ENCODE assay signal across 8 cellular contexts in genomic region chr5:129771058-129771838, GRCh38. TPM values are rescaled to one million over a fixed set of nuclear protein-coding genes. Genes with fewer than 3 reads are reported as not detected.
DNase-seq lines count a peak whose midpoint lies in the region; ATAC-seq and TF ChIP-seq lines count a peak whose summit lies in the region.

No MANE protein-coding gene starts in this region.

- H2AFZ ChIP-seq in OCI-LY7 (ENCODE audit: low read length): peak overlapping the region; percentile 35; the same call in 1 of the 2 replicates

- H3K27me3 Mint-ChIP-seq in Caco-2 (ENCODE audit: insufficient read depth, unreplicated experiment): peaks cover 2% of the 10 kb centered on the region

- no peak overlapping the region for H3K4me3 ChIP-seq in Caco-2 (ENCODE audit: low read depth, low read length)
- H3K4me3 ChIP-seq in OCI-LY7 (ENCODE audit: low read depth, low read length, poor library complexity, severe bottlenecking): no peak overlapping the region

- no peaks in the 10 kb centered on the region for H3K4me1 Mint-ChIP-seq in Caco-2 (ENCODE audit: low read depth, unreplicated experiment)

- BruUV-seq in Caco-2 (replicated peaks; lab: Mats Ljungman, UMichigan) (no TSS peak), OCI-LY7 (replicated peaks; lab: Mats Ljungman, UMichigan) (no TSS peak)

- no peak overlapping the region for H3K4me3 Mint-ChIP-seq in Caco-2 (ENCODE audit: unreplicated experiment)

- TF ChIP-seq CTCF in Caco-2 (IDR thresholded peaks at IDR 0.05; ENCODE audit: insufficient read depth in 1 of 2, low read depth in 1 of 2, low read length in 1 of 2, severe bottlenecking in 1 of 2, unreplicated experiment in 1 of 2) (peak; percentile 72 to 83), OCI-LY7 (conservative IDR thresholded peaks at IDR 0.05; ENCODE audit: low read length) (peak; percentile 84)

- H3K4me2 ChIP-seq in OCI-LY7 (ENCODE audit: low read length): no peak overlapping the region

- POLR2A ChIA-PET in Caco-2 (lab: Charles Lee): no interaction called here
- POLR2A ChIA-PET in OCI-LY7 (lab: Charles Lee): interaction anchor here (1.0 kb wide), 1 partner anchor 138 kb away, joined by 3 read pairs; no protein-coding TSS in a partner anchor

- H3K36me3 Mint-ChIP-seq in Caco-2 (ENCODE audit: insufficient read depth, unreplicated experiment): no peaks in the 10 kb centered on the region

- H3K9me3 ChIP-seq in Caco-2: no peaks in the 10 kb centered on the region
- no peaks in the 10 kb centered on the region for H3K9me3 ChIP-seq in OCI-LY7 (ENCODE audit: low read length)

- DNase-seq in Caco-2 (peak; percentile 63 to 66), OCI-LY7 (ENCODE audit: low spot score) (peak; percentile 53), glomerular endothelial cell (ENCODE audit: extremely low read depth, low read depth, low spot score) (peak; percentile 33), renal cortical epithelial cell (ENCODE audit: low read depth) (peak; percentile 56), KG1 (lab: John Stamatoyannopoulos, UW) (no peak)
- peak; percentile 11 for DNase-seq in activated gamma-delta T cell treated with anti-CD3 and anti-CD28 coated beads, Interleukin-2, amount 50 U/mL, for 16 hours (ENCODE audit: low read depth)

- no peaks in the 10 kb centered on the region for H3K27me3 ChIP-seq in Caco-2 (replicated peaks; ENCODE audit: control insufficient read depth, insufficient read depth, low read length)

- no peaks in the 10 kb centered on the region for H3K79me2 ChIP-seq in OCI-LY7 (ENCODE audit: insufficient read depth, low read depth, low read length)

- no peaks in the 10 kb centered on the region for H3K9me2 ChIP-seq in OCI-LY7 (ENCODE audit: insufficient read depth, low read length)

- H3K4me1 ChIP-seq in Caco-2 (no peaks in the 10 kb centered on the region), OCI-LY7 (ENCODE audit: insufficient read depth, low read length, poor library complexity, severe bottlenecking) (no peaks in the 10 kb centered on the region)

- no peaks in the 10 kb centered on the region for H3K9me3 Mint-ChIP-seq in Caco-2 (ENCODE audit: unreplicated experiment)

- H3K27ac ChIP-seq in OCI-LY7 (ENCODE audit: low read depth, low read length, poor library complexity, severe bottlenecking): no peak overlapping the region

- H3K36me3 ChIP-seq in Caco-2 (ENCODE audit: control insufficient read depth, insufficient read depth, low read length): no peaks in the 10 kb centered on the region
- no peaks in the 10 kb centered on the region for H3K36me3 ChIP-seq in OCI-LY7 (ENCODE audit: insufficient read depth, low read length)

- intact Hi-C loops in Caco-2 (cut with micrococcal nuclease; ENCODE audit: unreplicated experiment): loop anchor here (1.0 to 10.0 kb wide), 3 partner anchors 81 to 1339 kb away; no protein-coding TSS in a partner anchor
- intact Hi-C loops in OCI-LY7 (cut with micrococcal nuclease; ENCODE audit: unreplicated experiment): loop anchor here (1.0 to 5.0 kb wide), 2 partner anchors 81 to 1341 kb away; no protein-coding TSS in a partner anchor

- ATAC-seq in GM19043 (IDR thresholded peaks at IDR 0.05; ENCODE audit: low read depth, unreplicated experiment) (peak; percentile 44), HG03378 (IDR thresholded peaks at IDR 0.05; ENCODE audit: unreplicated experiment) (peak; percentile 59)

- no peaks in the 10 kb centered on the region for H4K20me1 ChIP-seq in OCI-LY7 (ENCODE audit: insufficient read depth, low read length)

- no peak overlapping the region for H3K27ac Mint-ChIP-seq in Caco-2 (ENCODE audit: unreplicated experiment)

- CTCF ChIA-PET in Caco-2 (lab: Charles Lee): interaction anchor here (1.0 to 2.6 kb wide), 2 partner anchors 82 to 370 kb away, joined by 6 to 54 read pairs; no protein-coding TSS in a partner anchor
- CTCF ChIA-PET in OCI-LY7 (lab: Charles Lee; ENCODE audit: unreplicated experiment): no interaction called here

RNA-seq across cellular contexts. Expression of gene MINAR2, which starts 23.4 kb away (rescaled TPM):
- not detected in 2 replicates for total RNA-seq in Caco-2 (2022)
- not detected in 2 replicates for total RNA-seq in OCI-LY7 (2014; rRNA removed; shearing (Covaris generic))
- not detected in 2 replicates for total RNA-seq in OCI-LY7 (2022)
- not detected in 2 replicates for total RNA-seq in glomerular endothelial cell
- not detected in 2 replicates for total RNA-seq in renal cortical epithelial cell
